1 cellular context compared by ENCODE assay signal in the genomic region with DNA sequence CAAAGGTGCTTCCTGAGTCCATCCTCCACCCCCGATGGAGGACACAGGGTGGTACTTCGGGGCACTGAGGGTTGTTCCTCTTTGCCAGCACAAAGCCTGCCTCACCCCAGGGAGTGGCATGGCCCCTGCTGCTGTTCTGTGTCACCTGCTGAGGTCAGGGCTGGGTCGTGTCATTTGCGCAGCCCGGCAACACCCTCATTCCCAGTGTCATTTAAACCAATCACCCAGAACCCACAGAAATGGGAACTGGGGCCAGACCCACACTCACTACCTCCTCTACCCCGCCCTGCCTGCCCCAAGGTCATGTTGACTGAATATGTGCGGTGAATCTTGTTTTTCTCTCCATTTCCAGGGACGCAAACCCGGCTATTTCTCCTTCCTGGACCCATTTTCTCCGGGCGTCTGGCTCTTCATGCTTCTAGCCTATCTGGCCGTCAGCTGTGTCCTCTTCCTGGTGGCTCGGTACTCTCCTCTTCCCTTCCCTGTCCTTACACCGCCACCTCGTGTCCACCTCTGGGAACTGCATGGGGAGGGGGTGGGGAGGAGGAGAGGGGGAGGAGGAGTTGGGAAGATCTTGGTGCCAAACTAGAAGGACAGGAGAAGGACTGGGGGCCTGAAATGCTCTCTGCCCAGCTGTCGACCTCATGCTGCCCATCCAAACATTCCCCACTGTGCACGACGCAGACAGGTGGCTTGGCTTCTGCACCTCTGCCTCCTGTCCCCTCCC.
TF ChIP-seq lines count a peak whose summit lies in the region.

No MANE protein-coding gene starts in this region.

TF ChIP-seq in IMR-90, 13 proteins besides CTCF, POLR2A, EP300 and RAD21:
- TF ChIP-seq MXI1 (IDR thresholded peaks at IDR 0.05; ENCODE audit: borderline replicate concordance, low read depth, low read length) (no peak), SMC3 (IDR thresholded peaks at IDR 0.05; ENCODE audit: low read depth, low read length) (peak; percentile 75), NFE2L2 (IDR thresholded peaks at IDR 0.05; ENCODE audit: low read depth, low read length) (no peak), RFX5 (IDR thresholded peaks at IDR 0.05; ENCODE audit: low read depth, low read length) (no peak), MAZ (IDR thresholded peaks at IDR 0.05; ENCODE audit: borderline replicate concordance, low read depth, low read length) (peak; percentile 81), CHD1 (IDR thresholded peaks at IDR 0.05; ENCODE audit: low read depth, low read length) (no peak)
TF ChIP-seq in IMR-90: peak in this region for 2.
